ENCODE assay signal across 11 cellular contexts in the genomic region with DNA sequence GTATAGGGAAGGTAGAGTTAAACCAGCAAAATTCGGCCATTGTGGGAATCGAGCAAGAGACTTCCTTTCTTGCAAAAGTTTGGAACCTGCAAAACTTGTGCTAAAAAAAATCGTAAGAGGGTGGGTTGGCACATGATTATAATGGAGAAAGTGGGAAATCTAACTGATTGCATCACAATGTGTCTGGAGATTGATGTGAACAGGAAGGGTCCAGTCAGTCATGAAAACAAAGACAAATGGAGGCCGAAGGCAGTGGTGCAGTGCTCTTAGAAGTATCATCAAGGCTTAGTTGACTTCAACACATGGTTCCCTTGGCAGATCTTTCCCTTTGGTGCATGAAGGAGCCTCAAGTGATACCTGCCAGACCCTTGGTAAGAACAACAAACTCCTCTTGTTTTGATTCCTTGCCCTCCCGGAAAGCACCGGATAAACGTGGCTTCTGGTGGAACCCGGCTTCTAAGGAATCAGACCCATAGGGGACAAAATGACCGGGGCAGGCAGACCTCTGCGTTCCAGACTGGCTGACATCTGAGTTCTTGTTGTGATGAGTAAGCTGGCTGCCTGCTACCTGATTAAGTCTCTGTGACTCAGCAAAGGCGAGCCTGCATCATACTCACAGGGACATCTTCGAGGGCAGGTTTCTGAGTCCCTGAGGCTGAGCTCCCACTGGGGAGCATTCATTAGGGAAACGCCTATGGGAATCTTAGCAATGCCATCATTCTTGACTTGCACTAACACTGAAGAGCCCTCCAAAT.
DNase-seq lines count a peak whose midpoint lies in the region; FAIRE-seq and TF ChIP-seq lines count a peak whose summit lies in the region.
"Had no signal": no experiment of that assay in that cellular context is flagged by ENCODE, and none has a peak within 500 bp of the region (broad histone marks: within the 10 kb centered on the region; RNA-seq: fewer than 3 reads in every experiment).

No MANE protein-coding gene starts in this region.

- H3K27ac ChIP-seq in AG04450 (ENCODE audit: low read depth, low read length) = peak overlapping the region; percentile 21

- no peak overlapping the region for H3K4me3 ChIP-seq in AG04450 (ENCODE audit: low read depth, low read length)

- POLR2A ChIA-PET in AG04450 (lab: Yijun Ruan, JAX) = no interaction called here

- DNase-seq in AG04450 (ENCODE audit: low read depth, low spot score) (no peak), GM19239 (ENCODE audit: insufficient read length, low spot score) (no peak), amniotic epithelial cell (ENCODE audit: low read depth) (peak; percentile 62), islet precursor cell (peak; percentile 89), COLO829 (ENCODE audit: low spot score) (no peak), G401 (ENCODE audit: low spot score) (no peak), NCI-H526 (lab: John Stamatoyannopoulos, UW) (no peak), DMS114 treated with DMSO at 0.1 percent for 48 hours (lab: John Stamatoyannopoulos, UW; ENCODE audit: unreplicated experiment) (no peak)
- DNase-seq: effector memory CD8-positive, alpha-beta T cell; NCI-H446 treated with DMSO at 0.1 percent for 48 hours; stimulated activated CD8-positive, alpha-beta memory T cell treated with anti-CD3 and anti-CD28 coated beads, Interleukin-4, amount 100 ng/mL, for 48 hours had no signal

- TF ChIP-seq CTCF in AG04450 (IDR thresholded peaks at IDR 0.05; ENCODE audit: low read depth, low read length) = no peak

- CTCF ChIA-PET in AG04450 (lab: Charles Lee) = no interaction called here

- no peaks in the 10 kb centered on the region for H3K27me3 ChIP-seq in AG04450 (ENCODE audit: control insufficient read depth, insufficient read depth, low read length)

- in situ Hi-C loops in G401 (cut with HindIII; ENCODE audit: low sequenced_read_pairs) = no loop called here

- FAIRE-seq in GM19239 (lab: Jason Lieb, UNC) = peak; percentile 4

- no peaks in the 10 kb centered on the region for H3K9me3 ChIP-seq in AG04450 (ENCODE audit: control insufficient read depth, insufficient read depth, low read length)

Comparison
In these comparisons a context has a peak if more than half of its experiments do, and no peak if none do; other contexts are left out.
1. DNase-seq: peak in amniotic epithelial cell (single experiment) and islet precursor cell (single experiment); none in AG04450 (single experiment), GM19239 (single experiment), COLO829 (single experiment), G401 (single experiment), NCI-H526 (0 of 2) and DMS114 treated with DMSO at 0.1 percent for 48 hours (single experiment).